In genomic region chr1:21594935-21595897, GRCh38 we compare ENCODE assay signal across 8 cellular contexts.
DNase-seq lines count a peak whose midpoint lies in the region; ATAC-seq and TF ChIP-seq lines count a peak whose summit lies in the region.

No MANE protein-coding gene starts in this region.

- no peak overlapping the region for H2BK12ac ChIP-seq in H9 (ENCODE audit: insufficient read length, low read depth, low read length)

- H3K56ac ChIP-seq in H9 (ENCODE audit: insufficient read length, low read depth, low read length), result no peak overlapping the region

- no peaks in the 10 kb centered on the region for H3K27me3 Mint-ChIP-seq in H9 (ENCODE audit: low read depth)

- H3K9me3 Mint-ChIP-seq in H9, result no peaks in the 10 kb centered on the region

- H4K5ac ChIP-seq in H9 (ENCODE audit: insufficient read length, low read depth, low read length), result no peak overlapping the region

- H3K27ac ChIP-seq in H9 (ENCODE audit: insufficient read length, low read depth, low read length) (no peak overlapping the region), SJSA1 (peak overlapping the region; percentile 68)

- H3K23ac ChIP-seq in H9 (ENCODE audit: insufficient read length, low read depth, low read length), result no peak overlapping the region

- WGBS in H9 (ENCODE audit: extremely low coverage, insufficient read length, low lambda C conversion rate), result no CpG with 5 or more reads among the region's 26 CpGs

- no peaks in the 10 kb centered on the region for H4K20me1 ChIP-seq in H9 (ENCODE audit: control insufficient read depth, insufficient read depth, insufficient read length)

- no peaks in the 10 kb centered on the region for H3K79me1 ChIP-seq in H9 (ENCODE audit: insufficient read depth, low read depth, low read length, poor library complexity, severe bottlenecking)

- POLR2A ChIA-PET in BJ (lab: Charles Lee), result no interaction called here

- H2BK120ac ChIP-seq in H9 (ENCODE audit: low read depth, low read length, poor library complexity, severe bottlenecking), result no peak overlapping the region

- H3K4me3 ChIP-seq in BJ (ENCODE audit: low read depth, low read length), result no peak overlapping the region
- H3K4me3 ChIP-seq in SJSA1, result no peak overlapping the region

- H3K4me1 ChIP-seq in H9 (ENCODE audit: insufficient read depth, low read length) (no peaks in the 10 kb centered on the region), SJSA1 (replicated peaks) (peaks cover 54% of the 10 kb centered on the region)

- no peak overlapping the region for H3K18ac ChIP-seq in H9 (ENCODE audit: insufficient read length, low read depth, low read length)

- H3K23me2 ChIP-seq in H9 (ENCODE audit: insufficient read length, low read depth, low read length, poor library complexity, severe bottlenecking), result no peaks in the 10 kb centered on the region

- H3K27me3 ChIP-seq in BJ (ENCODE audit: control insufficient read depth, insufficient read depth, low read length), result peaks cover 6% of the 10 kb centered on the region
- H3K27me3 ChIP-seq in H9 (ENCODE audit: insufficient read depth, low read length), result no peaks in the 10 kb centered on the region
- H3K27me3 ChIP-seq in SJSA1 (replicated peaks), result no peaks in the 10 kb centered on the region

- H3K36me3 Mint-ChIP-seq in H9 (ENCODE audit: insufficient read depth in 1 of 3, low read depth in 3 of 3), result no peaks in the 10 kb centered on the region; a peak in 1 of 7 replicates

- H2AK5ac ChIP-seq in H9 (ENCODE audit: insufficient read length, low read length), result no peak overlapping the region

- no peak overlapping the region for H2BK15ac ChIP-seq in H9 (ENCODE audit: low read depth, low read length)

- no peak overlapping the region for H3K4me2 ChIP-seq in H9 (ENCODE audit: insufficient read depth, insufficient read length, low read length)

- no peak overlapping the region for H3K4ac ChIP-seq in H9 (ENCODE audit: low read depth, low read length)

- H4K8ac ChIP-seq in H9 (replicated peaks; ENCODE audit: insufficient read length, low read depth, low read length), result no peak overlapping the region

- no peak overlapping the region for H3K14ac ChIP-seq in H9 (ENCODE audit: insufficient read depth, low read length)

- H2AFZ ChIP-seq in H9 (ENCODE audit: low read length), result no peak overlapping the region

- no peak overlapping the region for H3K4me3 Mint-ChIP-seq in H9

- CTCF ChIA-PET in BJ (lab: Yijun Ruan, JAX), result interaction anchor here (0.6 to 6.7 kb wide), 31 partner anchors 8 to 377 kb away, joined by 3 to 51 read pairs (median 4); partner anchors contain the start of gene ALPL

- no peak overlapping the region for H3T11ph ChIP-seq in H9 (ENCODE audit: low read length)

- no peak for ATAC-seq in GM19467 (IDR thresholded peaks at IDR 0.05; ENCODE audit: unreplicated experiment)
- ATAC-seq in HG02759 (IDR thresholded peaks at IDR 0.05; ENCODE audit: unreplicated experiment), result no peak

- TF ChIP-seq CTCF in BJ (IDR thresholded peaks at IDR 0.05; ENCODE audit: insufficient read depth, low read depth, low read length) (peak; percentile 81), H9 (conservative IDR thresholded peaks at IDR 0.05) (peak; percentile 88)

- DNase-seq in BJ (ENCODE audit: low read depth) (no peak), H9 (peak; percentile 78), SJSA1 (ENCODE audit: low read depth in 1 of 2, low spot score in 2 of 2) (peak; percentile 89 to 94), amniotic stem cell (lab: John Stamatoyannopoulos, UW) (peak; percentile 13), iPS-NIHi11 (ENCODE audit: low spot score) (peak; percentile 85)
- DNase-seq in stimulated activated CD4-positive, alpha-beta T cell treated with anti-CD3 and anti-CD28 coated beads, Interleukin-2, amount 100 ng/mL, for 48 hours, result peak; percentile 66 to 71

- H3K4me1 Mint-ChIP-seq in H9, result peaks cover 25 to 38% of the 10 kb centered on the region in 2 experiments

- no peak overlapping the region for H4K91ac ChIP-seq in H9 (ENCODE audit: insufficient read length, low read depth, low read length)

- H2BK5ac ChIP-seq in H9 (ENCODE audit: insufficient read length, low read length), result no peak overlapping the region

- no peaks in the 10 kb centered on the region for H3K79me2 ChIP-seq in H9 (ENCODE audit: insufficient read depth, low read length)

- no peak overlapping the region for H2BK20ac ChIP-seq in H9 (ENCODE audit: low read depth, low read length, poor library complexity, severe bottlenecking)

- H3K9me3 ChIP-seq in H9 (ENCODE audit: control insufficient read depth, low read depth, low read length), result no peaks in the 10 kb centered on the region
- no peaks in the 10 kb centered on the region for H3K9me3 ChIP-seq in SJSA1 (replicated peaks)

- no peak overlapping the region for H3K9ac ChIP-seq in H9 (ENCODE audit: extremely low read depth, insufficient read length, low read length)

- no peaks in the 10 kb centered on the region for H3K36me3 ChIP-seq in BJ (ENCODE audit: control insufficient read depth, insufficient read depth, low read length)
- H3K36me3 ChIP-seq in SJSA1, result peaks cover 7% of the 10 kb centered on the region; the same call in 1 of the 2 replicates

- H3K27ac Mint-ChIP-seq in H9, result no peak overlapping the region; a peak in 1 of 7 replicates
